In the genomic region with DNA sequence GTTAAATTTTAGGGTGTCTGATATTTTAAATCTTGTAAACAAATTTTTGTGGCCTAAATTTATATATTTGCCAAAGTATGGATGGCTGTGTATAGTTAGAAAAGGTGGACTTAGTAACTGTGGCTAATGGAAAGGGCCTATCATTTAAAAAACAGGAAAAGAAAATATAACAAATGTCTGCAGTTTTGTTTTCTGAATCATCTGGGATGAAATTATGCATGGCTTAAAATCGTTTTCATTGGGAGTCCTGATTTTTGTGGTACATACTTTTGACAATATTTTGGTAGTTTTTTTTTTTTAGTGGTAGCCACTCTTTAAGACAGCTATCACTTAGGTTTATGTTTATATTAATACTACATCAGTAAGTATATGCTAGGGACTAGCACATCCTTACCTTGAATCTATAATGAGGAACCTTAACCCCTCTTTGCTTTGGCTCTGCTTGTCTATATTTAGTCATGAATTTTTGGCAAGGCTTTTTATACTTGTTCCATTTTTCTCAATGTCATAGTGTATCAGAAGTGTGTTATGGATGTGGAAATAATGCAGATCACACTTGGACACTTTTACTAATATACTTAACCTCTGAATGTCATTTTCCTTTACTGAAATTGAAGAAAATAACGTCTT, we compare ENCODE assay signal across 8 cellular contexts. TPM values are rescaled to one million over a fixed set of nuclear protein-coding genes. Genes with fewer than 3 reads are reported as not detected.
A peak's percentile ranks its signal among the peaks of the same experiment; 100 is the strongest.
DNase-seq lines count a peak whose midpoint lies in the region; ATAC-seq and TF ChIP-seq lines count a peak whose summit lies in the region.

No MANE protein-coding gene starts in this region.

- peak overlapping the region; percentile 77 for H3K4me3 Mint-ChIP-seq in activated CD8-positive, alpha-beta memory T cell treated with anti-CD3 and anti-CD28 coated beads, Interleukin-2, amount 10 ng/mL, durations not matched to agents 7 days and 5 days
- H3K4me3 Mint-ChIP-seq in activated naive CD8-positive, alpha-beta T cell, result peak overlapping the region; percentile 86
- H3K4me3 Mint-ChIP-seq in immature natural killer cell, result peak overlapping the region; percentile 84 to 96 (median 87)

- H3K36me3 Mint-ChIP-seq in activated CD8-positive, alpha-beta memory T cell treated with anti-CD3 and anti-CD28 coated beads, Interleukin-2, amount 10 ng/mL, durations not matched to agents 7 days and 5 days, result peaks cover 12% of the 10 kb centered on the region
- H3K36me3 Mint-ChIP-seq in activated naive CD8-positive, alpha-beta T cell, result no peaks in the 10 kb centered on the region
- no peaks in the 10 kb centered on the region for H3K36me3 Mint-ChIP-seq in immature natural killer cell

- peak overlapping the region in 2 of 3 donors; percentile 22 to 23 for H3K4me3 ChIP-seq in thyroid gland (replicated peaks in 1 of 3)

- no peaks in the 10 kb centered on the region for H3K27me3 Mint-ChIP-seq in activated CD8-positive, alpha-beta memory T cell treated with anti-CD3 and anti-CD28 coated beads, Interleukin-2, amount 10 ng/mL, durations not matched to agents 7 days and 5 days
- H3K27me3 Mint-ChIP-seq in activated naive CD8-positive, alpha-beta T cell, result no peaks in the 10 kb centered on the region
- peaks cover 3 to 12% (median 6%) of the 10 kb centered on the region in 3 donors for H3K27me3 Mint-ChIP-seq in immature natural killer cell (ENCODE audit: low read depth in 3 of 3)

- H3K4me1 ChIP-seq in thyroid gland, result peaks cover 27 to 28% of the 10 kb centered on the region in 2 donors

- H3K27me3 ChIP-seq in thyroid gland, result no peaks in the 10 kb centered on the region

- no peaks in the 10 kb centered on the region for H3K36me3 ChIP-seq in thyroid gland

- DNase-seq in activated CD8-positive, alpha-beta memory T cell treated with anti-CD3 and anti-CD28 coated beads, Interleukin-2, amount 10 ng/mL, durations not matched to agents 7 days and 5 days, result no peak
- DNase-seq in activated CD8-positive, alpha-beta memory T cell treated with anti-CD3 and anti-CD28 coated beads for 24 hours, result no peak
- DNase-seq in immature natural killer cell, result no peak
- no peak for DNase-seq in thyroid gland
- DNase-seq in sciatic nerve (ENCODE audit: low spot score), result no peak
- no peak for DNase-seq in H4 (ENCODE audit: low spot score)

- 19 to 25% methylated on average over 2 of the region's 2 CpGs for WGBS in thyroid gland, 2 donors

- no peaks in the 10 kb centered on the region for H3K9me3 ChIP-seq in thyroid gland

- no peak for ATAC-seq in activated CD8-positive, alpha-beta memory T cell treated with anti-CD3 and anti-CD28 coated beads, Interleukin-2, amount 10 ng/mL, durations not matched to agents 7 days and 5 days
- no peak for ATAC-seq in sciatic nerve
- no peak for ATAC-seq in GM19467 (IDR thresholded peaks at IDR 0.05; ENCODE audit: unreplicated experiment)

- no peak for TF ChIP-seq POLR2A in thyroid gland (IDR thresholded peaks at IDR 0.05)

- no peak for TF ChIP-seq CTCF in thyroid gland (IDR thresholded peaks at IDR 0.05)

- H3K27ac Mint-ChIP-seq in activated CD8-positive, alpha-beta memory T cell treated with anti-CD3 and anti-CD28 coated beads, Interleukin-2, amount 10 ng/mL, durations not matched to agents 7 days and 5 days, result peak overlapping the region; percentile 85
- peak overlapping the region; percentile 84 for H3K27ac Mint-ChIP-seq in activated naive CD8-positive, alpha-beta T cell
- peak overlapping the region; percentile 92 to 99 (median 96) for H3K27ac Mint-ChIP-seq in immature natural killer cell

- intact Hi-C loops in thyroid gland (cut with DNase I) (loop anchor here (10.0 kb wide), 1 partner anchor 492 kb away; no protein-coding TSS in a partner anchor), sciatic nerve (cut with DNase I) (no loop called here)

- peaks cover 35% of the 10 kb centered on the region for H3K4me1 Mint-ChIP-seq in activated CD8-positive, alpha-beta memory T cell treated with anti-CD3 and anti-CD28 coated beads, Interleukin-2, amount 10 ng/mL, durations not matched to agents 7 days and 5 days
- peaks cover 68% of the 10 kb centered on the region for H3K4me1 Mint-ChIP-seq in activated naive CD8-positive, alpha-beta T cell (ENCODE audit: low read depth)
- peaks cover 63 to 77% of the 10 kb centered on the region in 2 donors for H3K4me1 Mint-ChIP-seq in immature natural killer cell

- H3K9me3 Mint-ChIP-seq in activated CD8-positive, alpha-beta memory T cell treated with anti-CD3 and anti-CD28 coated beads, Interleukin-2, amount 10 ng/mL, durations not matched to agents 7 days and 5 days (ENCODE audit: low read depth), result no peaks in the 10 kb centered on the region
- H3K9me3 Mint-ChIP-seq in activated naive CD8-positive, alpha-beta T cell (ENCODE audit: low read depth), result no peaks in the 10 kb centered on the region
- no peaks in the 10 kb centered on the region for H3K9me3 Mint-ChIP-seq in immature natural killer cell

- peak overlapping the region; percentile 98 to 99 (median 98) for H3K27ac ChIP-seq in thyroid gland

- CTCF ChIA-PET in activated CD8-positive, alpha-beta memory T cell treated with anti-CD3 and anti-CD28 coated beads, Interleukin-2, amount 10 ng/mL, durations not matched to agents 7 days and 5 days (lab: Charles Lee), result no interaction called here

RNA-seq across cellular contexts. Expression of a gene that starts 5.6 kb away (rescaled TPM):
- total RNA-seq in activated CD8-positive, alpha-beta memory T cell treated with anti-CD3 and anti-CD28 coated beads, Interleukin-2, amount 10 ng/mL, durations not matched to agents 7 days and 5 days, result 10 to 100 TPM; 59.5 to 81.5 TPM
- polyA plus RNA-seq in immature natural killer cell, result 10 to 100 TPM in 1 of 3 donors, 1 to 10 TPM in 2; 7.6 to 18.1 (median 8.7) TPM
- total RNA-seq in thyroid gland (100 to 1,000 TPM; 157 to 315 (median 206) TPM), sciatic nerve (142 TPM)
- total RNA-seq in H4 (2014; rRNA removed; shearing (Covaris generic)), result 5.6 and 8.0 TPM in 2 replicates
